Comparison of ENCODE assay signal across 24 cellular contexts in the genomic region with DNA sequence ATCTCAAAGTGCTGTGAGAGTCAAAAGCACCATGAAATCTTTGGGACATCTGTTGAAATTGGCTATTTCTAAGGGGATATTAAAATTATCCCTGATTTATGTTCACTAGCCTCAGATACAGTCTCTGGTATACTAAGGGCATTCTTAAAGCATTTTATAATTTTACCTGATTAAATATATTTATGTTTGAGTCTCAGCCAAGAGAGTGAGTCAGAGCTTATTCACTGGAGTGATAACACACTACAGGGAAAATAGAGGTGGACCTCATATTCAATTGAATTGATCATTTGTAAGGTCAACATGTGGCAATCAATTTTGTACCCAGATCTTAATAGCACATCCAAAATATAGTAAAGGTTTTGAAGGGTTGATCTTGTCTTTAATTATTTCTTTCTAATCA.
"Had no signal": no experiment of that assay in that cellular context is flagged by ENCODE, and none has a peak within 500 bp of the region (broad histone marks: within the 10 kb centered on the region; RNA-seq: fewer than 3 reads in every experiment).

No MANE protein-coding gene starts in this region.

- H3K27ac ChIP-seq: dorsolateral prefrontal cortex, epithelial cell of prostate, gastrocnemius medialis, neural progenitor cell, right lobe of liver, suprapubic skin, thyroid gland, vagina had no signal

- H3K4me3 ChIP-seq: dorsolateral prefrontal cortex, gastrocnemius medialis, neural progenitor cell, right lobe of liver, smooth muscle cell, suprapubic skin, thyroid gland, vagina had no signal

- DNase-seq: dorsolateral prefrontal cortex; effector CD4-positive, alpha-beta T cell; gastrocnemius medialis; head of caudate nucleus; kidney; mesendoderm; midbrain; naive thymus-derived CD4-positive, alpha-beta T cell; posterior cingulate gyrus; retina; right lobe of liver; stimulated activated CD4-positive, alpha-beta T cell treated with anti-CD3 and anti-CD28 coated beads, Interleukin-12 subunit alpha, Interleukin-12 subunit beta, amount 100 ng/mL, for 4 hours; stimulated activated CD4-positive, alpha-beta T cell treated with anti-CD3 and anti-CD28 coated beads, Interleukin-1b, Interleukin-23, amount 100 ng/mL, for 48 hours; stimulated activated CD4-positive, alpha-beta T cell treated with anti-CD3 and anti-CD28 coated beads, Interleukin-4, amount 100 ng/mL, for 1 hour; stimulated activated CD8-positive, alpha-beta memory T cell treated with anti-CD3 and anti-CD28 coated beads, Interleukin-4, amount 100 ng/mL, for 48 hours; stimulated activated naive CD4-positive, alpha-beta T cell; stimulated activated naive CD8-positive, alpha-beta T cell treated with anti-CD3 and anti-CD28 coated beads, Interleukin-15, amount 100 ng/mL, for 72 hours; thyroid gland; trophoblast cell had no signal

- H3K36me3 ChIP-seq: gastrocnemius medialis, neural progenitor cell, right lobe of liver, suprapubic skin, thyroid gland, vagina had no signal

- H3K9me3 ChIP-seq: gastrocnemius medialis, right lobe of liver, suprapubic skin, thyroid gland, vagina had no signal

- H3K4me1 ChIP-seq: gastrocnemius medialis, neural progenitor cell, right lobe of liver, suprapubic skin, thyroid gland, vagina had no signal

- H3K27me3 ChIP-seq: dorsolateral prefrontal cortex, gastrocnemius medialis, neural progenitor cell, right lobe of liver, suprapubic skin, thyroid gland, vagina had no signal
